In the genomic region with DNA sequence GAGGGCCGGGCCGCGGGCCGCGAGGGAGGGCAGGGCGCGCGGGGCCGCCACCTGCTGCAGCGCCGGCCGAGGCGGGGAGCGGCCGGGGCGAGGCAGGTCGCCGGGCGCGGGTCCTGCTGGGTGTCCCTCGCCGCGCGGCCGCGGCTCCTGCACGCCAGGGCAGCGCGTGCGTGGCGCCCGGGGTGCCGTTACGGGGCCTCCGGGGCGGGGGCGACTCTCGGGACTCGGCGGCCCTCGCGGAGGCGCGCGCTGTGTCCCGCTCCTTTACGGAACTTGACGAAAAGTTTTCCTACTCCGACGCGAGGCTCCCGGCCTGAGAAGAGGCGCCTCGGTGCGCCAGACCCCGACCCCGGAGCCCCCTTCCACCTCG, we compare ENCODE assay signal across 8 cellular contexts. TPM values are rescaled to one million over a fixed set of nuclear protein-coding genes. Genes with fewer than 3 reads are reported as not detected.
DNase-seq lines count a peak whose midpoint lies in the region; ATAC-seq and TF ChIP-seq lines count a peak whose summit lies in the region.

No MANE protein-coding gene starts in this region.

- H3K27me3 ChIP-seq in trophoblast cell (ENCODE audit: insufficient read depth, low read length) = no peaks in the 10 kb centered on the region

- H3K9ac ChIP-seq in trophoblast cell (ENCODE audit: low read length) = peak overlapping the region; percentile 62

- CTCF ChIA-PET in AG04449 (lab: Yijun Ruan, JAX) = interaction anchor here (0.8 to 4.5 kb wide), 14 partner anchors 8 to 191 kb away, joined by 3 to 72 read pairs (median 5); a partner anchor contains a TSS

- no peak overlapping the region for H3K23ac ChIP-seq in trophoblast cell (ENCODE audit: low read length)

- peak overlapping the region; percentile 85 for H3K4ac ChIP-seq in trophoblast cell (ENCODE audit: low read depth, low read length)

- peak overlapping the region; percentile 95 for H3K27ac Mint-ChIP-seq in activated CD4-positive, alpha-beta T cell treated with anti-CD3 and anti-CD28 coated beads, Interleukin-2, amount 10 ng/mL, durations not matched to agents 24 days and 14 days

- H2BK12ac ChIP-seq in trophoblast cell (ENCODE audit: low read length) = no peak overlapping the region

- no peaks in the 10 kb centered on the region for H3K9me3 ChIP-seq in trophoblast cell (ENCODE audit: insufficient read depth, low read depth, low read length)

- no peak overlapping the region for H3K27ac ChIP-seq in trophoblast cell (ENCODE audit: low read depth, low read length)

- DNase-seq in AG04449 (ENCODE audit: low read depth, low spot score) (no peak), fibroblast of pulmonary artery (ENCODE audit: low read depth) (no peak), trophoblast cell (no peak), NCI-H1436 (lab: John Stamatoyannopoulos, UW) (no peak), HPDE6-E6E7 (ENCODE audit: extremely low spot score) (no peak)
- no peak for DNase-seq in activated CD4-positive, alpha-beta T cell treated with anti-CD3 and anti-CD28 coated beads, Interleukin-2, amount 10 ng/mL, durations not matched to agents 24 days and 14 days

- peak overlapping the region; percentile 96 for H3K4me3 Mint-ChIP-seq in activated CD4-positive, alpha-beta T cell treated with anti-CD3 and anti-CD28 coated beads, Interleukin-2, amount 10 ng/mL, durations not matched to agents 24 days and 14 days

- POLR2A ChIA-PET in AG04449 (lab: Yijun Ruan, JAX) = interaction anchor here (0.7 to 1.6 kb wide), 7 partner anchors 10 to 159 kb away, joined by 3 to 10 read pairs (median 6); a partner anchor contains a TSS

- peaks cover 2% of the 10 kb centered on the region for H3K36me3 Mint-ChIP-seq in activated CD4-positive, alpha-beta T cell treated with anti-CD3 and anti-CD28 coated beads, Interleukin-2, amount 10 ng/mL, durations not matched to agents 24 days and 14 days (ENCODE audit: low read depth)

- TF ChIP-seq CTCF in AG04449 (IDR thresholded peaks at IDR 0.05; ENCODE audit: insufficient read depth, low read length, missing control alignments) = no peak
- TF ChIP-seq CTCF in fibroblast of pulmonary artery (IDR thresholded peaks at IDR 0.05; ENCODE audit: low read length, missing control alignments) = no peak

- H3K79me1 ChIP-seq in trophoblast cell (ENCODE audit: low read length) = peaks cover 6% of the 10 kb centered on the region

- H3K18ac ChIP-seq in trophoblast cell (ENCODE audit: low read length) = peak overlapping the region; percentile 91

- no peaks in the 10 kb centered on the region for H3K36me3 ChIP-seq in trophoblast cell (ENCODE audit: control insufficient read depth in 1 of 2, insufficient read depth in 2 of 2, low read length in 2 of 2)

- H2BK120ac ChIP-seq in trophoblast cell (ENCODE audit: insufficient read depth, low read length, poor library complexity) = peak overlapping the region; percentile 44

- H3K4me3 ChIP-seq in AG04449 (ENCODE audit: low read depth, low read length) (peak overlapping the region; percentile 71), fibroblast of pulmonary artery (replicated peaks; ENCODE audit: low read depth, low read length) (peak overlapping the region; percentile 75), trophoblast cell (ENCODE audit: low read depth, low read length) (peak overlapping the region; percentile 83)

- peaks cover 11% of the 10 kb centered on the region for H3K79me2 ChIP-seq in trophoblast cell (ENCODE audit: control insufficient read depth, insufficient read depth, low read length, poor library complexity)

- intact Hi-C loops in activated CD4-positive, alpha-beta T cell treated with anti-CD3 and anti-CD28 coated beads, Interleukin-2, amount 10 ng/mL, durations not matched to agents 24 days and 14 days (cut with micrococcal nuclease) = loop anchor here (1.0 to 5.0 kb wide), 5 partner anchors 7 to 158 kb away; a partner anchor contains a TSS

- H3K4me2 ChIP-seq in trophoblast cell (ENCODE audit: low read length) = peak overlapping the region; percentile 96

- H3K14ac ChIP-seq in trophoblast cell (ENCODE audit: low read length) = peak overlapping the region; percentile 74

- WGBS in trophoblast cell (ENCODE audit: extremely low coverage, insufficient coverage, insufficient read length) = no CpG with 5 or more reads among the region's 58 CpGs

- no peaks in the 10 kb centered on the region for H3K9me3 Mint-ChIP-seq in activated CD4-positive, alpha-beta T cell treated with anti-CD3 and anti-CD28 coated beads, Interleukin-2, amount 10 ng/mL, durations not matched to agents 24 days and 14 days

- peaks cover 12 to 17% of the 10 kb centered on the region in 2 experiments for H3K4me1 ChIP-seq in trophoblast cell (ENCODE audit: control insufficient read depth in 1 of 2, insufficient read depth in 2 of 2, low read length in 2 of 2)

- H3K27me3 Mint-ChIP-seq in activated CD4-positive, alpha-beta T cell treated with anti-CD3 and anti-CD28 coated beads, Interleukin-2, amount 10 ng/mL, durations not matched to agents 24 days and 14 days = no peaks in the 10 kb centered on the region

- H2AFZ ChIP-seq in trophoblast cell (ENCODE audit: insufficient read depth, low read length, poor library complexity) = peak overlapping the region; percentile 87

- ATAC-seq in GM19023 (IDR thresholded peaks at IDR 0.05; ENCODE audit: unreplicated experiment) (peak; percentile 39), HG03139 (IDR thresholded peaks at IDR 0.05; ENCODE audit: unreplicated experiment) (peak; percentile 35)

- H3K4me1 Mint-ChIP-seq in activated CD4-positive, alpha-beta T cell treated with anti-CD3 and anti-CD28 coated beads, Interleukin-2, amount 10 ng/mL, durations not matched to agents 24 days and 14 days = peaks cover 45% of the 10 kb centered on the region

- peak overlapping the region; percentile 71 for H4K8ac ChIP-seq in trophoblast cell (ENCODE audit: low read depth, low read length)

- peak overlapping the region; percentile 17 for H4K12ac ChIP-seq in trophoblast cell (ENCODE audit: low read depth, low read length)

- peak overlapping the region; percentile 75 for H4K91ac ChIP-seq in trophoblast cell (ENCODE audit: low read depth, low read length)

- peak overlapping the region; percentile 92 for H2AK5ac ChIP-seq in trophoblast cell (ENCODE audit: low read length)

- no peak overlapping the region for H2BK5ac ChIP-seq in trophoblast cell (ENCODE audit: low read depth, low read length, poor library complexity)

RNA-seq across cellular contexts. Expression of a gene that starts 0.3 kb away (rescaled TPM):
- total RNA-seq in activated CD4-positive, alpha-beta T cell treated with anti-CD3 and anti-CD28 coated beads, Interleukin-2, amount 10 ng/mL, durations not matched to agents 24 days and 14 days = 47.2 and 47.3 TPM in 2 replicates
- 21.7 and 21.9 TPM in 2 replicates for polyA plus RNA-seq in trophoblast cell (2013)
